ENCODE assay signal across 21 cellular contexts in genomic region chr10:127735723-127736221, GRCh38. TPM values are rescaled to one million over a fixed set of nuclear protein-coding genes. Genes with fewer than 3 reads are reported as not detected.
A peak's percentile ranks its signal among the peaks of the same experiment; 100 is the strongest.
DNase-seq lines count a peak whose midpoint lies in the region; ATAC-seq and TF ChIP-seq lines count a peak whose summit lies in the region.
"Had no signal": no experiment of that assay in that cellular context is flagged by ENCODE, and none has a peak within 500 bp of the region (broad histone marks: within the 10 kb centered on the region; RNA-seq: fewer than 3 reads in every experiment).

No MANE protein-coding gene starts in this region.

- H3K27ac Mint-ChIP-seq in GM23338: no peak overlapping the region
- no peak overlapping the region for H3K27ac Mint-ChIP-seq in CD8-positive, alpha-beta T cell

- H4K20me1 ChIP-seq in GM23338 (replicated peaks; ENCODE audit: insufficient read depth): no peaks in the 10 kb centered on the region
- no peaks in the 10 kb centered on the region for H4K20me1 ChIP-seq in SK-N-SH (ENCODE audit: insufficient read depth)
- H4K20me1 ChIP-seq: BLaER1 treated with 17β-estradiol and CSF1 and Interleukin-3, amounts not matched to agents 10 nM and 100 nM had no signal

- H3F3A ChIP-seq in GM23338 (replicated peaks; ENCODE audit: low read depth): 0 out of 2 replicates have a peak, but pooled peaks cover 2% of the 10 kb centered on the region
- no peaks in the 10 kb centered on the region for H3F3A ChIP-seq in SK-N-SH (replicated peaks; ENCODE audit: insufficient read depth)

- H3K9me3 ChIP-seq in NT2/D1 (ENCODE audit: insufficient read depth, low read length) (no peaks in the 10 kb centered on the region), iPS-18c (ENCODE audit: control insufficient read depth, insufficient read depth, low read length) (peaks cover 2% of the 10 kb centered on the region), parathyroid adenoma (ENCODE audit: control insufficient read depth, low read length) (no peaks in the 10 kb centered on the region), SK-N-SH (no peaks in the 10 kb centered on the region)
- H3K9me3 ChIP-seq in CD8-positive, alpha-beta T cell (ENCODE audit: low read length): no peaks in the 10 kb centered on the region
- H3K9me3 ChIP-seq: A549 had no signal

- peak overlapping the region; percentile 98 for H2AFZ ChIP-seq in GM23338
- no peak overlapping the region for H2AFZ ChIP-seq in parathyroid adenoma
- no peak overlapping the region for H2AFZ ChIP-seq in SK-N-SH (ENCODE audit: low read depth)
- H2AFZ ChIP-seq: GM23248 had no signal

- H3K4me2 ChIP-seq in GM23338: peak overlapping the region; percentile 95
- H3K4me2 ChIP-seq in parathyroid adenoma (ENCODE audit: low read length): peak overlapping the region; percentile 22
- no peak overlapping the region for H3K4me2 ChIP-seq in SK-N-SH
- H3K4me2 ChIP-seq: BLaER1 treated with 17β-estradiol and CSF1 and Interleukin-3, amounts not matched to agents 10 nM and 100 nM had no signal

- H3K79me2 ChIP-seq in GM23338 (replicated peaks; ENCODE audit: insufficient read depth) (no peaks in the 10 kb centered on the region), parathyroid adenoma (no peaks in the 10 kb centered on the region), SK-N-SH (ENCODE audit: insufficient read depth) (no peaks in the 10 kb centered on the region)

- peak; percentile 34 for ATAC-seq in GM23338
- ATAC-seq in CD8-positive, alpha-beta T cell: no peak
- ATAC-seq: GM12878, Panc1 had no signal

- no peak for TF ChIP-seq RAD21 in SK-N-SH (IDR thresholded peaks at IDR 0.05; ENCODE audit: low read length)

- peaks cover 27% of the 10 kb centered on the region for H3K4me1 Mint-ChIP-seq in GM23338
- H3K4me1 Mint-ChIP-seq in CD8-positive, alpha-beta T cell (ENCODE audit: low read depth): no peaks in the 10 kb centered on the region

- H3K4me3 Mint-ChIP-seq in GM23338: peak overlapping the region; percentile 76
- H3K4me3 Mint-ChIP-seq in CD8-positive, alpha-beta T cell: no peak overlapping the region

- 45% methylated on average over 16 of the region's 24 CpGs for WGBS in SK-N-SH (ENCODE audit: low lambda C conversion rate)

- H3K4me1 ChIP-seq in GM23338 (ENCODE audit: insufficient read depth) (peaks cover 22% of the 10 kb centered on the region), NT2/D1 (ENCODE audit: insufficient read depth, insufficient read length) (peaks cover 5% of the 10 kb centered on the region), parathyroid adenoma (no peaks in the 10 kb centered on the region), SK-N-SH (ENCODE audit: control insufficient read depth in 1 of 2, insufficient read depth in 2 of 2, low read depth in 1 of 2, low read length in 1 of 2) (no peaks in the 10 kb centered on the region)
- H3K4me1 ChIP-seq in CD8-positive, alpha-beta T cell (ENCODE audit: insufficient read depth, low read length): no peaks in the 10 kb centered on the region
- H3K4me1 ChIP-seq: A549; BLaER1 treated with 17β-estradiol and CSF1 and Interleukin-3, amounts not matched to agents 10 nM and 100 nM had no signal

- POLR2A ChIA-PET in CD8-positive, alpha-beta T cell (lab: Charles Lee): no interaction called here
- POLR2A ChIA-PET in SK-N-SH (lab: Yijun Ruan, JAX): no interaction called here

- no peaks in the 10 kb centered on the region for H3K36me3 Mint-ChIP-seq in GM23338 (ENCODE audit: low read depth)
- no peaks in the 10 kb centered on the region for H3K36me3 Mint-ChIP-seq in CD8-positive, alpha-beta T cell

- peaks cover 71% of the 10 kb centered on the region for H3K27me3 Mint-ChIP-seq in GM23338 (ENCODE audit: insufficient read depth, low read depth, poor library complexity)
- peaks cover 40% of the 10 kb centered on the region for H3K27me3 Mint-ChIP-seq in CD8-positive, alpha-beta T cell (ENCODE audit: low read depth)

- H3K9ac ChIP-seq in NT2/D1 (ENCODE audit: insufficient read length, low read depth) (peak overlapping the region; percentile 76), parathyroid adenoma (no peak overlapping the region), SK-N-SH (no peak overlapping the region)
- H3K9ac ChIP-seq: BLaER1 treated with 17β-estradiol and CSF1 and Interleukin-3, amounts not matched to agents 10 nM and 100 nM; GM23248 had no signal

- H3K27ac ChIP-seq in GM23338 (ENCODE audit: low read depth) (no peak overlapping the region), parathyroid adenoma (no peak overlapping the region), SK-N-SH (ENCODE audit: low read depth in 2 of 2, low read length in 1 of 2) (no peak overlapping the region)
- H3K27ac ChIP-seq in CD8-positive, alpha-beta T cell (ENCODE audit: low read depth, low read length): no peak overlapping the region
- H3K27ac ChIP-seq: A549; BLaER1 treated with 17β-estradiol and CSF1 and Interleukin-3, amounts not matched to agents 10 nM and 100 nM; GM23248 had no signal

- intact Hi-C loops in CD8-positive, alpha-beta T cell (cut with DNase I, micrococcal nuclease): no loop called here

- TF ChIP-seq CTCF in GM23338 (conservative IDR thresholded peaks at IDR 0.05; ENCODE audit: low read depth in 2 of 2) (no peak), parathyroid adenoma (IDR thresholded peaks at IDR 0.05) (no peak), SK-N-SH (IDR thresholded peaks at IDR 0.05) (no peak)
- TF ChIP-seq CTCF in CD8-positive, alpha-beta T cell (IDR thresholded peaks at IDR 0.05): no peak

- H3K9me2 ChIP-seq in GM23338 (ENCODE audit: insufficient read depth) (peaks cover 6% of the 10 kb centered on the region; the same call in 1 of the 2 replicates), SK-N-SH (no peaks in the 10 kb centered on the region)

- no peaks in the 10 kb centered on the region for H3K36me3 ChIP-seq in GM23338 (ENCODE audit: insufficient read depth)
- peaks cover 3% of the 10 kb centered on the region for H3K36me3 ChIP-seq in NT2/D1 (ENCODE audit: insufficient read depth, insufficient read length, low read length)
- no peaks in the 10 kb centered on the region for H3K36me3 ChIP-seq in parathyroid adenoma (ENCODE audit: control insufficient read depth, insufficient read depth, low read length)
- no peaks in the 10 kb centered on the region for H3K36me3 ChIP-seq in CD8-positive, alpha-beta T cell (ENCODE audit: insufficient read depth, low read length)
- H3K36me3 ChIP-seq in SK-N-SH (replicated peaks in 1 of 2; ENCODE audit: control insufficient read depth in 1 of 2, insufficient read depth in 2 of 2, low read length in 1 of 2): no peaks in the 10 kb centered on the region
- H3K36me3 ChIP-seq: BLaER1 treated with 17β-estradiol and CSF1 and Interleukin-3, amounts not matched to agents 10 nM and 100 nM had no signal

- CTCF ChIA-PET in CD8-positive, alpha-beta T cell (lab: Charles Lee): no interaction called here
- CTCF ChIA-PET in SK-N-SH (lab: Yijun Ruan, JAX): no interaction called here

- H3K9me3 Mint-ChIP-seq in GM23338: no peaks in the 10 kb centered on the region
- H3K9me3 Mint-ChIP-seq in CD8-positive, alpha-beta T cell: no peaks in the 10 kb centered on the region

- DNase-seq in GM23338 (ENCODE audit: low spot score): peak; percentile 76
- no peak for DNase-seq in NT2/D1 (ENCODE audit: low read depth, low spot score)
- no peak for DNase-seq in hippocampal formation (lab: John Stamatoyannopoulos, UW)
- DNase-seq in CD8-positive, alpha-beta T cell: no peak
- no peak for DNase-seq in NCI-H2196 treated with DMSO at 0.1 percent for 48 hours (lab: John Stamatoyannopoulos, UW; ENCODE audit: unreplicated experiment)
- DNase-seq in SK-N-SH: no peak
- DNase-seq: DND-41, GDM1, GM23248, IMR-90, NCI-H1105, NCI-H1694, NCI-H2227 treated with DMSO at 0.1 percent for 48 hours, NCI-H524 had no signal

- H3K27me3 ChIP-seq in GM23338 (ENCODE audit: insufficient read depth) (peaks cover 71% of the 10 kb centered on the region), NT2/D1 (ENCODE audit: insufficient read depth, insufficient read length) (peaks cover 60% of the 10 kb centered on the region), parathyroid adenoma (ENCODE audit: control insufficient read depth, insufficient read depth, low read length) (peaks cover 6% of the 10 kb centered on the region), SK-N-SH (ENCODE audit: insufficient read depth) (no peaks in the 10 kb centered on the region)
- H3K27me3 ChIP-seq in CD8-positive, alpha-beta T cell (ENCODE audit: insufficient read depth, low read length): no peaks in the 10 kb centered on the region

- no peak for TF ChIP-seq EP300 in SK-N-SH (IDR thresholded peaks at IDR 0.05; ENCODE audit: borderline replicate concordance in 1 of 2, low read depth in 1 of 2, low read length in 1 of 2)

- H3K4me3 ChIP-seq in GM23338 (peak overlapping the region; percentile 80), NT2/D1 (ENCODE audit: insufficient read length, low read depth) (peak overlapping the region; percentile 54), iPS-18c (ENCODE audit: insufficient read depth, low read depth, low read length) (peak overlapping the region; percentile 57), parathyroid adenoma (ENCODE audit: low read depth, low read length) (no peak overlapping the region), SK-N-SH (ENCODE audit: low read depth in 2 of 2, low read length in 1 of 2) (no peak overlapping the region)
- H3K4me3 ChIP-seq in CD8-positive, alpha-beta T cell (ENCODE audit: low read depth, low read length): no peak overlapping the region
- H3K4me3 ChIP-seq: A549; BLaER1 treated with 17β-estradiol and CSF1 and Interleukin-3, amounts not matched to agents 10 nM and 100 nM; GM12878; GM23248 had no signal

TF ChIP-seq in SK-N-SH, 30 proteins besides CTCF, POLR2A, EP300 and RAD21:
- TF ChIP-seq TCF12 (IDR thresholded peaks at IDR 0.05): no peak
- no peak for TF ChIP-seq JUND (IDR thresholded peaks at IDR 0.05)
- no peak for TF ChIP-seq NRF1 (IDR thresholded peaks at IDR 0.05; ENCODE audit: low read depth, low read length)

RNA-seq across cellular contexts. Expression of gene FOXI2, which starts 1.2 kb away (rescaled TPM):
- 1.1 and 1.3 TPM in 2 replicates for total RNA-seq in GM23338 (2014; rRNA removed; shearing (Covaris generic))
- 0.74 and 1.1 TPM in 2 replicates for polyA plus RNA-seq in GM23338 (2016; fragmentation: Nextera tagmentation; extraction: Ambion mirVana)
- not detected for total RNA-seq in CD8-positive, alpha-beta T cell
- not detected in 2 replicates for polyA plus RNA-seq in SK-N-SH (2012; rRNA removed)
- not detected in 2 replicates for polyA plus RNA-seq in SK-N-SH (2012; cell fraction: cytosol; rRNA removed)
- not detected in 2 replicates for polyA plus RNA-seq in SK-N-SH (2012; cell fraction: nucleus; rRNA removed)
- total RNA-seq: GM12878, GM23248, IMR-90, LHCN-M2 had no signal
- polyA plus RNA-seq: A549, GM12878, GM23248, IMR-90 had no signal

Comparison
In these comparisons a context has a peak if more than half of its experiments do, and no peak if none do; other contexts are left out.
1. H3K4me3 ChIP-seq: peak in GM23338 (single experiment), NT2/D1 (single experiment) and iPS-18c (single experiment); none in parathyroid adenoma (single experiment), CD8-positive, alpha-beta T cell (single experiment) and SK-N-SH (0 of 2).